In genomic region chr2:38716185-38716584, GRCh38 we compare ENCODE assay signal across 13 cellular contexts. TPM values are rescaled to one million over a fixed set of nuclear protein-coding genes. Genes with fewer than 3 reads are reported as not detected.
A peak's percentile ranks its signal among the peaks of the same experiment; 100 is the strongest.
DNase-seq lines count a peak whose midpoint lies in the region; ATAC-seq and TF ChIP-seq lines count a peak whose summit lies in the region.
"Had no signal": no experiment of that assay in that cellular context is flagged by ENCODE, and none has a peak within 500 bp of the region (broad histone marks: within the 10 kb centered on the region; RNA-seq: fewer than 3 reads in every experiment).

No MANE protein-coding gene starts in this region.

- peaks cover 0 to 2% of the 10 kb centered on the region in 2 donors for H3K9me3 ChIP-seq in lung (ENCODE audit: control insufficient read depth in 2 of 2, insufficient read depth in 1 of 2, low read length in 1 of 2)
- H3K9me3 ChIP-seq: gastroesophageal sphincter, transverse colon had no signal

- H3K9me3 Mint-ChIP-seq in activated naive CD8-positive, alpha-beta T cell treated with anti-CD3 and anti-CD28 coated beads for 36 hours = peaks cover 9% of the 10 kb centered on the region

- WGBS in lung, 2 donors = 65 to 67% methylated on average over 6 of the region's 6 CpGs
- 90% methylated on average over 6 of the region's 6 CpGs for WGBS in lower leg skin, 2 donors

- H3K36me3 ChIP-seq in lung (ENCODE audit: control insufficient read depth in 2 of 2, insufficient read depth in 2 of 2, low read length in 2 of 2) = no peaks in the 10 kb centered on the region
- H3K36me3 ChIP-seq: gastroesophageal sphincter, transverse colon had no signal

- no peaks in the 10 kb centered on the region for H3K27me3 Mint-ChIP-seq in activated naive CD8-positive, alpha-beta T cell treated with anti-CD3 and anti-CD28 coated beads for 36 hours
- H3K27me3 Mint-ChIP-seq: activated naive CD8-positive, alpha-beta T cell treated with anti-CD3 and anti-CD28 coated beads, Interleukin-2, amount 10 ng/mL, durations not matched to agents 7 days and 5 days had no signal

- no peak overlapping the region for H3K4me3 ChIP-seq in lung
- H3K4me3 ChIP-seq in lower leg skin (ENCODE audit: low read depth, poor library complexity, severe bottlenecking) = no peak overlapping the region
- H3K4me3 ChIP-seq: gastroesophageal sphincter, transverse colon had no signal

- TF ChIP-seq CTCF in lung (IDR thresholded peaks at IDR 0.05; ENCODE audit: control extremely low read depth, extremely low read depth) = no peak
- TF ChIP-seq CTCF in lower leg skin (IDR thresholded peaks at IDR 0.05) = no peak

- TF ChIP-seq POLR2A in lower leg skin (IDR thresholded peaks at IDR 0.05) = no peak

- peaks cover 0 to 3% of the 10 kb centered on the region in 2 donors for H3K4me1 ChIP-seq in lung (ENCODE audit: control insufficient read depth in 2 of 2, insufficient read depth in 2 of 2, low read length in 2 of 2)

- H3K4me1 Mint-ChIP-seq in activated naive CD8-positive, alpha-beta T cell treated with anti-CD3 and anti-CD28 coated beads for 36 hours = peaks cover 41% of the 10 kb centered on the region

- peak overlapping the region; percentile 23 for H3K27ac Mint-ChIP-seq in activated naive CD8-positive, alpha-beta T cell treated with anti-CD3 and anti-CD28 coated beads for 36 hours
- H3K27ac Mint-ChIP-seq: activated naive CD8-positive, alpha-beta T cell treated with anti-CD3 and anti-CD28 coated beads, Interleukin-2, amount 10 ng/mL, durations not matched to agents 7 days and 5 days had no signal

- H3K4me3 Mint-ChIP-seq in activated naive CD8-positive, alpha-beta T cell treated with anti-CD3 and anti-CD28 coated beads for 36 hours = no peak overlapping the region
- H3K4me3 Mint-ChIP-seq: activated naive CD8-positive, alpha-beta T cell treated with anti-CD3 and anti-CD28 coated beads, Interleukin-2, amount 10 ng/mL, durations not matched to agents 7 days and 5 days had no signal

- ATAC-seq in lung (ENCODE audit: insufficient read depth, low FRiP score) = peak; percentile 67
- ATAC-seq: gastroesophageal sphincter had no signal

- intact Hi-C loops in lower leg skin (cut with DNase I; ENCODE audit: low total_unique reads) = no loop called here

- H3K27me3 ChIP-seq in lung (ENCODE audit: control insufficient read depth, insufficient read depth) = no peaks in the 10 kb centered on the region
- H3K27me3 ChIP-seq: gastroesophageal sphincter, transverse colon had no signal

- H3K36me3 Mint-ChIP-seq in activated naive CD8-positive, alpha-beta T cell treated with anti-CD3 and anti-CD28 coated beads for 36 hours = peaks cover 75% of the 10 kb centered on the region

- peak; percentile 33 for DNase-seq in DMS53 (lab: John Stamatoyannopoulos, UW)
- no peak for DNase-seq in DMS53 treated with DMSO at 0.1 percent for 48 hours (lab: John Stamatoyannopoulos, UW; ENCODE audit: unreplicated experiment)
- peak; percentile 74 for DNase-seq in EH (ENCODE audit: low read depth)
- no peak for DNase-seq in activated naive CD8-positive, alpha-beta T cell treated with anti-CD3 and anti-CD28 coated beads for 36 hours
- peak; percentile 39 for DNase-seq in lung (ENCODE audit: low spot score)
- DNase-seq in NCI-H1694 treated with DMSO at 0.1 percent for 48 hours (lab: John Stamatoyannopoulos, UW) = no peak
- no peak for DNase-seq in midbrain (lab: John Stamatoyannopoulos, UW)
- DNase-seq in lower leg skin (ENCODE audit: low spot score in 2 of 2) = no peak
- DNase-seq: activated naive CD8-positive, alpha-beta T cell treated with anti-CD3 and anti-CD28 coated beads, Interleukin-2, amount 10 ng/mL, durations not matched to agents 7 days and 5 days; NCI-H187; transverse colon had no signal

- H3K27ac ChIP-seq in lung (ENCODE audit: low read depth in 1 of 2, low read length in 1 of 2) = peak overlapping the region in 1 of 2 donors; percentile 60
- H3K27ac ChIP-seq: 22Rv1, gastroesophageal sphincter, transverse colon had no signal

RNA-seq across cellular contexts. Expression of gene SRSF7, which starts 35.0 kb away (rescaled TPM):
- 100 to 1,000 TPM; 381 to 392 TPM for total RNA-seq in activated naive CD8-positive, alpha-beta T cell treated with anti-CD3 and anti-CD28 coated beads for 36 hours
- total RNA-seq in lung (100 to 1,000 TPM in 1 of 2 donors, 10 to 100 TPM in 1; 95.1 to 108 TPM), lower leg skin (10 to 100 TPM; 69.7 to 77.1 (median 72.8) TPM)
- 100 to 1,000 TPM; 151 to 155 TPM for polyA plus RNA-seq in lung

RNA-seq across cellular contexts. Expression of gene GALM, which starts 50.3 kb away (rescaled TPM):
- total RNA-seq in activated naive CD8-positive, alpha-beta T cell treated with anti-CD3 and anti-CD28 coated beads for 36 hours = 10 to 100 TPM; 42.0 to 42.2 TPM
- total RNA-seq in lung (10 to 100 TPM; 18.3 to 25.5 TPM), lower leg skin (10 to 100 TPM in 1 of 4 donors, 1 to 10 TPM in 3; 4.0 to 12.1 (median 7.0) TPM)
- 1 to 10 TPM; 7.6 to 9.9 TPM for polyA plus RNA-seq in lung

Comparison
In these comparisons a context has a peak if more than half of its experiments do, and no peak if none do; other contexts are left out.
1. DNase-seq: peak in DMS53 (single experiment), EH (single experiment) and lung (single experiment); none in DMS53 treated with DMSO at 0.1 percent for 48 hours (single experiment), activated naive CD8-positive, alpha-beta T cell treated with anti-CD3 and anti-CD28 coated beads for 36 hours (single experiment), NCI-H1694 treated with DMSO at 0.1 percent for 48 hours (single experiment), midbrain (single experiment) and lower leg skin (0 of 2).